ENCODE assay signal across 9 cellular contexts in genomic region chr14:41541333-41541732, GRCh38.
"Had no signal": no experiment of that assay in that cellular context is flagged by ENCODE, and none has a peak within 500 bp of the region (broad histone marks: within the 10 kb centered on the region; RNA-seq: fewer than 3 reads in every experiment).

No MANE protein-coding gene starts in this region.

- DNase-seq: IMR-90, Karpas-422, KBM-7, KG1 had no signal

- H3K27ac Mint-ChIP-seq: IgD-negative memory B cell had no signal

- H3K9ac ChIP-seq: KMS-11 had no signal

- H3K27ac ChIP-seq: HL-60, KMS-11 had no signal

- H3K4me3 ChIP-seq: K562 had no signal

- FAIRE-seq: HTR-8/SVneo, K562 had no signal

- H3K36me3 Mint-ChIP-seq: IgD-negative memory B cell had no signal

- H3K27me3 Mint-ChIP-seq: IgD-negative memory B cell had no signal

- H3K4me3 Mint-ChIP-seq: IgD-negative memory B cell had no signal

- H3K4me2 ChIP-seq: KMS-11 had no signal

- ATAC-seq: K562 had no signal

- H3K4me1 Mint-ChIP-seq: IgD-negative memory B cell had no signal
